Comparison of ENCODE assay signal across 1 cellular context in the genomic region with DNA sequence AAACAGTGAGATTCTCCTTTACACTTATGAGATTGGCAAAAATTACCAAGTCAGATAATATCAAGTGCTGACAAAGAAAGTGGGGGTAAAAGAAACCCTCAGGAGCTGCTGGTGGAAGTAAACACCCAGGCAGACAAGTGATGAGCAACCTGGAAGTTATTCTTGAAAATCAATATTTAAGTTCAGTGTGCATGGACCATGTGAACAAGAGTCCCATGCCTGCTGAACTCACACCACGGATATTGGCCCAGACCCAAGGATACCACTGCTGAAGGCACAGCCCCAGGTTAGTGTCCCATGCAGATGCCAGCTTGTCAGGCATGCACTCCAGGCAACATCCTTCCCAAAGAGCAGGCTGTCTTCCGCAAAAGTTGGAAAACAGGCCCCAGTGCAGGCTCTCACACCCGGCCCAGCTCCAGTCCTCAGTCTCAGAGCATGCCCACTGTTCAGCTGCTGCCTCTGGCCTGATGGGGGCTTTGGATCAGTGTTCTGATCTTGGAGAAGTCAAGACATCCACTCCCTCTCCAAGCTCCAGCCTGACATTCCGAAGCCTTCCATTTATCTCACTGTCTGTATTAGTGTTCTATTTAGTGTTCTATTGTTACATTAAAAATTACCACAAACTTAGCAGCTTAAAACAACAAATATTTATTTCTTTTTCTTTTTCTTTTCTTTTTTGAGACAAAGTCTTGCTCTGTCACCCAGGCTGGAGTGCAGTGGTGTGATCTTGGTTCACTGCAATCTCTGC.
TF ChIP-seq lines count a peak whose summit lies in the region.

No MANE protein-coding gene starts in this region.

TF ChIP-seq in HepG2, 621 proteins besides CTCF, POLR2A, EP300 and RAD21 (continued from another document and continues in another):
- TF ChIP-seq TFAP4 (IDR thresholded peaks at IDR 0.05; ENCODE audit: borderline replicate concordance, low read depth) = peak; percentile 81; the same call in 1 of the 2 replicates
- TF ChIP-seq ELF4 (CRISPR knock-in tag; IDR thresholded peaks at IDR 0.05; ENCODE audit: borderline replicate concordance) = no peak
- TF ChIP-seq, protein P1, sequence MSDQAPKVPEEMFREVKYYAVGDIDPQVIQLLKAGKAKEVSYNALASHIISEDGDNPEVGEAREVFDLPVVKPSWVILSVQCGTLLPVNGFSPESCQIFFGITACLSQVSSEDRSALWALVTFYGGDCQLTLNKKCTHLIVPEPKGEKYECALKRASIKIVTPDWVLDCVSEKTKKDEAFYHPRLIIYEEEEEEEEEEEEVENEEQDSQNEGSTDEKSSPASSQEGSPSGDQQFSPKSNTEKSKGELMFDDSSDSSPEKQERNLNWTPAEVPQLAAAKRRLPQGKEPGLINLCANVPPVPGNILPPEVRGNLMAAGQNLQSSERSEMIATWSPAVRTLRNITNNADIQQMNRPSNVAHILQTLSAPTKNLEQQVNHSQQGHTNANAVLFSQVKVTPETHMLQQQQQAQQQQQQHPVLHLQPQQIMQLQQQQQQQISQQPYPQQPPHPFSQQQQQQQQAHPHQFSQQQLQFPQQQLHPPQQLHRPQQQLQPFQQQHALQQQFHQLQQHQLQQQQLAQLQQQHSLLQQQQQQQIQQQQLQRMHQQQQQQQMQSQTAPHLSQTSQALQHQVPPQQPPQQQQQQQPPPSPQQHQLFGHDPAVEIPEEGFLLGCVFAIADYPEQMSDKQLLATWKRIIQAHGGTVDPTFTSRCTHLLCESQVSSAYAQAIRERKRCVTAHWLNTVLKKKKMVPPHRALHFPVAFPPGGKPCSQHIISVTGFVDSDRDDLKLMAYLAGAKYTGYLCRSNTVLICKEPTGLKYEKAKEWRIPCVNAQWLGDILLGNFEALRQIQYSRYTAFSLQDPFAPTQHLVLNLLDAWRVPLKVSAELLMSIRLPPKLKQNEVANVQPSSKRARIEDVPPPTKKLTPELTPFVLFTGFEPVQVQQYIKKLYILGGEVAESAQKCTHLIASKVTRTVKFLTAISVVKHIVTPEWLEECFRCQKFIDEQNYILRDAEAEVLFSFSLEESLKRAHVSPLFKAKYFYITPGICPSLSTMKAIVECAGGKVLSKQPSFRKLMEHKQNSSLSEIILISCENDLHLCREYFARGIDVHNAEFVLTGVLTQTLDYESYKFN (CRISPR knock-in tag; conservative IDR thresholded peaks at IDR 0.05) = peak; percentile 92
- peak; percentile 95 for TF ChIP-seq SALL1 (CRISPR knock-in tag; IDR thresholded peaks at IDR 0.05)
- TF ChIP-seq ZNF34 (CRISPR knock-in tag; IDR thresholded peaks at IDR 0.05; ENCODE audit: borderline replicate concordance) = no peak
- TF ChIP-seq YEATS2 (CRISPR knock-in tag; IDR thresholded peaks at IDR 0.05; ENCODE audit: borderline replicate concordance) = 0 out of 2 replicates have a peak, but pooled peaks have one; percentile 42
- no peak for TF ChIP-seq ZNF761 (CRISPR knock-in tag; conservative IDR thresholded peaks at IDR 0.05)
- TF ChIP-seq GTF2F1 (IDR thresholded peaks at IDR 0.05; ENCODE audit: low read length) = no peak
- TF ChIP-seq SP2 (CRISPR knock-in tag; IDR thresholded peaks at IDR 0.05) = no peak
- TF ChIP-seq RCOR2 (CRISPR knock-in tag; IDR thresholded peaks at IDR 0.05) = peak; percentile 99
- TF ChIP-seq TAF1 (CRISPR knock-in tag; IDR thresholded peaks at IDR 0.05) = 0 out of 2 replicates have a peak, but pooled peaks have one; percentile 22
- TF ChIP-seq TEAD2 (CRISPR knock-in tag; IDR thresholded peaks at IDR 0.05) = no peak
- no peak for TF ChIP-seq ZNF343 (CRISPR knock-in tag; IDR thresholded peaks at IDR 0.05)
- TF ChIP-seq NKX3-1 (CRISPR knock-in tag; IDR thresholded peaks at IDR 0.05) = no peak
- peak; percentile 10 for TF ChIP-seq U2AF1 (optimal IDR thresholded peaks at IDR 0.05; ENCODE audit: low read depth, low read length)
- no peak for TF ChIP-seq CBX1 (IDR thresholded peaks at IDR 0.05; ENCODE audit: low read depth)
- TF ChIP-seq HMGXB4 (CRISPR knock-in tag; IDR thresholded peaks at IDR 0.05; ENCODE audit: borderline replicate concordance in 1 of 2, low read depth in 1 of 2) = peak in 1 of 2 experiments; percentile 64; a peak in 1 of 4 replicates
- peak; percentile 97 for TF ChIP-seq MLX (CRISPR knock-in tag; IDR thresholded peaks at IDR 0.05)
- peak; percentile 80 for TF ChIP-seq MIXL1 (CRISPR knock-in tag; IDR thresholded peaks at IDR 0.05)
- TF ChIP-seq NR3C1 (CRISPR knock-in tag; IDR thresholded peaks at IDR 0.05) = no peak
- TF ChIP-seq GRHL1 (CRISPR knock-in tag; conservative IDR thresholded peaks at IDR 0.05) = no peak
- TF ChIP-seq TSC22D2 (CRISPR knock-in tag; IDR thresholded peaks at IDR 0.05; ENCODE audit: borderline replicate concordance) = no peak
- no peak for TF ChIP-seq ZFP41 (CRISPR knock-in tag; IDR thresholded peaks at IDR 0.05; ENCODE audit: borderline replicate concordance)
- no peak for TF ChIP-seq ZEB1 (IDR thresholded peaks at IDR 0.05; ENCODE audit: insufficient replicate concordance, low read depth)
- TF ChIP-seq ZNF383 (CRISPR knock-in tag; IDR thresholded peaks at IDR 0.05; ENCODE audit: borderline replicate concordance) = no peak
- TF ChIP-seq, protein P2, sequence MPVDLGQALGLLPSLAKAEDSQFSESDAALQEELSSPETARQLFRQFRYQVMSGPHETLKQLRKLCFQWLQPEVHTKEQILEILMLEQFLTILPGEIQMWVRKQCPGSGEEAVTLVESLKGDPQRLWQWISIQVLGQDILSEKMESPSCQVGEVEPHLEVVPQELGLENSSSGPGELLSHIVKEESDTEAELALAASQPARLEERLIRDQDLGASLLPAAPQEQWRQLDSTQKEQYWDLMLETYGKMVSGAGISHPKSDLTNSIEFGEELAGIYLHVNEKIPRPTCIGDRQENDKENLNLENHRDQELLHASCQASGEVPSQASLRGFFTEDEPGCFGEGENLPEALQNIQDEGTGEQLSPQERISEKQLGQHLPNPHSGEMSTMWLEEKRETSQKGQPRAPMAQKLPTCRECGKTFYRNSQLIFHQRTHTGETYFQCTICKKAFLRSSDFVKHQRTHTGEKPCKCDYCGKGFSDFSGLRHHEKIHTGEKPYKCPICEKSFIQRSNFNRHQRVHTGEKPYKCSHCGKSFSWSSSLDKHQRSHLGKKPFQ (CRISPR knock-in tag; IDR thresholded peaks at IDR 0.05; ENCODE audit: insufficient replicate concordance) = peak; percentile 100
- 0 out of 2 replicates have a peak, but pooled peaks have one; percentile 71 for TF ChIP-seq ZNF333 (CRISPR knock-in tag; IDR thresholded peaks at IDR 0.05; ENCODE audit: borderline replicate concordance)
- TF ChIP-seq ZNF205 (CRISPR knock-in tag; IDR thresholded peaks at IDR 0.05) = peak; percentile 93; the same call in 1 of the 2 replicates
- TF ChIP-seq RAD51 (IDR thresholded peaks at IDR 0.05; ENCODE audit: borderline replicate concordance) = no peak
- TF ChIP-seq, protein P3, sequence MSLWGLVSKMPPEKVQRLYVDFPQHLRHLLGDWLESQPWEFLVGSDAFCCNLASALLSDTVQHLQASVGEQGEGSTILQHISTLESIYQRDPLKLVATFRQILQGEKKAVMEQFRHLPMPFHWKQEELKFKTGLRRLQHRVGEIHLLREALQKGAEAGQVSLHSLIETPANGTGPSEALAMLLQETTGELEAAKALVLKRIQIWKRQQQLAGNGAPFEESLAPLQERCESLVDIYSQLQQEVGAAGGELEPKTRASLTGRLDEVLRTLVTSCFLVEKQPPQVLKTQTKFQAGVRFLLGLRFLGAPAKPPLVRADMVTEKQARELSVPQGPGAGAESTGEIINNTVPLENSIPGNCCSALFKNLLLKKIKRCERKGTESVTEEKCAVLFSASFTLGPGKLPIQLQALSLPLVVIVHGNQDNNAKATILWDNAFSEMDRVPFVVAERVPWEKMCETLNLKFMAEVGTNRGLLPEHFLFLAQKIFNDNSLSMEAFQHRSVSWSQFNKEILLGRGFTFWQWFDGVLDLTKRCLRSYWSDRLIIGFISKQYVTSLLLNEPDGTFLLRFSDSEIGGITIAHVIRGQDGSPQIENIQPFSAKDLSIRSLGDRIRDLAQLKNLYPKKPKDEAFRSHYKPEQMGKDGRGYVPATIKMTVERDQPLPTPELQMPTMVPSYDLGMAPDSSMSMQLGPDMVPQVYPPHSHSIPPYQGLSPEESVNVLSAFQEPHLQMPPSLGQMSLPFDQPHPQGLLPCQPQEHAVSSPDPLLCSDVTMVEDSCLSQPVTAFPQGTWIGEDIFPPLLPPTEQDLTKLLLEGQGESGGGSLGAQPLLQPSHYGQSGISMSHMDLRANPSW (CRISPR knock-in tag; IDR thresholded peaks at IDR 0.05; ENCODE audit: borderline replicate concordance) = peak; percentile 87; the same call in 1 of the 2 replicates
- TF ChIP-seq RORA (CRISPR knock-in tag; IDR thresholded peaks at IDR 0.05) = no peak
- no peak for TF ChIP-seq PHF8 (CRISPR knock-in tag; IDR thresholded peaks at IDR 0.05)
- TF ChIP-seq ZNF749 (CRISPR knock-in tag; IDR thresholded peaks at IDR 0.05; ENCODE audit: borderline replicate concordance) = no peak
- TF ChIP-seq ZNF841 (CRISPR knock-in tag; IDR thresholded peaks at IDR 0.05; ENCODE audit: borderline replicate concordance) = no peak
- TF ChIP-seq, protein P4, sequence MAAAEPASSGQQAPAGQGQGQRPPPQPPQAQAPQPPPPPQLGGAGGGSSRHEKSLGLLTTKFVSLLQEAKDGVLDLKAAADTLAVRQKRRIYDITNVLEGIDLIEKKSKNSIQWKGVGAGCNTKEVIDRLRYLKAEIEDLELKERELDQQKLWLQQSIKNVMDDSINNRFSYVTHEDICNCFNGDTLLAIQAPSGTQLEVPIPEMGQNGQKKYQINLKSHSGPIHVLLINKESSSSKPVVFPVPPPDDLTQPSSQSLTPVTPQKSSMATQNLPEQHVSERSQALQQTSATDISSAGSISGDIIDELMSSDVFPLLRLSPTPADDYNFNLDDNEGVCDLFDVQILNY (CRISPR knock-in tag; conservative IDR thresholded peaks at IDR 0.05) = no peak
- TF ChIP-seq ZNF704 (CRISPR knock-in tag; IDR thresholded peaks at IDR 0.05; ENCODE audit: borderline replicate concordance) = no peak
- peak; percentile 94 for TF ChIP-seq ZMYM3 (CRISPR knock-in tag; IDR thresholded peaks at IDR 0.05)
- TF ChIP-seq ONECUT2 (CRISPR knock-in tag; IDR thresholded peaks at IDR 0.05) = peak; percentile 99
- no peak for TF ChIP-seq ATRX (CRISPR knock-in tag; IDR thresholded peaks at IDR 0.05; ENCODE audit: borderline replicate concordance)
- no peak for TF ChIP-seq TRAFD1 (CRISPR knock-in tag; IDR thresholded peaks at IDR 0.05; ENCODE audit: borderline replicate concordance)
- no peak for TF ChIP-seq HNRNPUL1 (IDR thresholded peaks at IDR 0.05; ENCODE audit: low read depth, low read length)
- TF ChIP-seq BORCS8-MEF2B (CRISPR knock-in tag; IDR thresholded peaks at IDR 0.05) = 0 out of 2 replicates have a peak, but pooled peaks have one; percentile 29
- no peak for TF ChIP-seq KLF13 (CRISPR knock-in tag; IDR thresholded peaks at IDR 0.05)
- 0 out of 2 replicates have a peak, but pooled peaks have one; percentile 89 for TF ChIP-seq TARDBP (CRISPR knock-in tag; IDR thresholded peaks at IDR 0.05)
- TF ChIP-seq ZNF460 (CRISPR knock-in tag; IDR thresholded peaks at IDR 0.05; ENCODE audit: borderline replicate concordance) = no peak
